8 cellular contexts compared by ENCODE assay signal in genomic region chr12:111529424-111530368, GRCh38.
A peak's percentile ranks its signal among the peaks of the same experiment; 100 is the strongest.
DNase-seq lines count a peak whose midpoint lies in the region; ATAC-seq and TF ChIP-seq lines count a peak whose summit lies in the region.

No MANE protein-coding gene starts in this region.

- H3K36me3 Mint-ChIP-seq in activated CD4-positive, alpha-beta T cell treated with anti-CD3 and anti-CD28 coated beads for 36 hours (ENCODE audit: low read depth): peaks cover 13% of the 10 kb centered on the region

- POLR2A ChIA-PET in AG04450 (lab: Yijun Ruan, JAX): no interaction called here
- POLR2A ChIA-PET in activated CD4-positive, alpha-beta T cell treated with anti-CD3 and anti-CD28 coated beads for 36 hours (lab: Charles Lee): no interaction called here

- no peaks in the 10 kb centered on the region for H3K27me3 Mint-ChIP-seq in activated CD4-positive, alpha-beta T cell treated with anti-CD3 and anti-CD28 coated beads for 36 hours

- no peaks in the 10 kb centered on the region for H3K9me3 ChIP-seq in AG04450 (ENCODE audit: control insufficient read depth, insufficient read depth, low read length)

- H3K4me1 Mint-ChIP-seq in activated CD4-positive, alpha-beta T cell treated with anti-CD3 and anti-CD28 coated beads for 36 hours: peaks cover 13% of the 10 kb centered on the region

- peak; percentile 18 for DNase-seq in AG04450 (ENCODE audit: low read depth, low spot score)
- peak; percentile 71 for DNase-seq in GM19240 (ENCODE audit: insufficient read length, low spot score)
- peak; percentile 10 to 37 for DNase-seq in NCI-H446 (lab: John Stamatoyannopoulos, UW)
- peak; percentile 78 for DNase-seq in activated CD4-positive, alpha-beta T cell treated with anti-CD3 and anti-CD28 coated beads for 36 hours
- peak; percentile 54 for DNase-seq in dedifferentiated amniotic fluid mesenchymal stem cell (ENCODE audit: extremely low spot score)
- DNase-seq in medulla oblongata (ENCODE audit: extremely low spot score): peak; percentile 75
- peak; percentile 9 for DNase-seq in stimulated activated CD8-positive, alpha-beta memory T cell treated with anti-CD3 and anti-CD28 coated beads, Interleukin-15, amount 100 ng/mL, for 24 hours (ENCODE audit: low read depth)

- H3K27ac ChIP-seq in AG04450 (ENCODE audit: low read depth, low read length): no peak overlapping the region

- CTCF ChIA-PET in AG04450 (lab: Charles Lee): interaction anchor here (0.5 to 4.3 kb wide), 24 partner anchors 9 to 319 kb away, joined by 3 to 87 read pairs (median 4); no protein-coding TSS in a partner anchor
- CTCF ChIA-PET in activated CD4-positive, alpha-beta T cell treated with anti-CD3 and anti-CD28 coated beads for 36 hours (lab: Charles Lee): interaction anchor here (0.7 to 5.4 kb wide), 11 partner anchors 9 to 283 kb away, joined by 3 to 71 read pairs (median 5); no protein-coding TSS in a partner anchor

- intact Hi-C loops in activated CD4-positive, alpha-beta T cell treated with anti-CD3 and anti-CD28 coated beads for 36 hours (cut with DNase I, micrococcal nuclease): loop anchor here (1.0 to 2.0 kb wide), 4 partner anchors 79 to 199 kb away; no protein-coding TSS in a partner anchor

- peak; percentile 77 for TF ChIP-seq CTCF in AG04450 (IDR thresholded peaks at IDR 0.05; ENCODE audit: low read depth, low read length)

- H3K4me3 Mint-ChIP-seq in activated CD4-positive, alpha-beta T cell treated with anti-CD3 and anti-CD28 coated beads for 36 hours: no peak overlapping the region

- no peaks in the 10 kb centered on the region for H3K27me3 ChIP-seq in AG04450 (ENCODE audit: control insufficient read depth, insufficient read depth, low read length)

- no peak overlapping the region for H3K4me3 ChIP-seq in AG04450 (ENCODE audit: low read depth, low read length)

- peak; percentile 90 for ATAC-seq in activated CD4-positive, alpha-beta T cell treated with anti-CD3 and anti-CD28 coated beads for 36 hours
- no peak for ATAC-seq in GM18858 (IDR thresholded peaks at IDR 0.05; ENCODE audit: unreplicated experiment)

- peak overlapping the region; percentile 10 for H3K27ac Mint-ChIP-seq in activated CD4-positive, alpha-beta T cell treated with anti-CD3 and anti-CD28 coated beads for 36 hours

- no peaks in the 10 kb centered on the region for H3K9me3 Mint-ChIP-seq in activated CD4-positive, alpha-beta T cell treated with anti-CD3 and anti-CD28 coated beads for 36 hours (ENCODE audit: low read depth)

Comparison
In these comparisons a context has a peak if more than half of its experiments do, and no peak if none do; other contexts are left out.
1. DNase-seq: peak in every context shown above with its lines; median percentile 78 in activated CD4-positive, alpha-beta T cell treated with anti-CD3 and anti-CD28 coated beads for 36 hours; 75 in medulla oblongata; 71 in GM19240; 54 in dedifferentiated amniotic fluid mesenchymal stem cell; 24 in NCI-H446; 18 in AG04450; 9 in stimulated activated CD8-positive, alpha-beta memory T cell treated with anti-CD3 and anti-CD28 coated beads, Interleukin-15, amount 100 ng/mL, for 24 hours.